In the genomic region with DNA sequence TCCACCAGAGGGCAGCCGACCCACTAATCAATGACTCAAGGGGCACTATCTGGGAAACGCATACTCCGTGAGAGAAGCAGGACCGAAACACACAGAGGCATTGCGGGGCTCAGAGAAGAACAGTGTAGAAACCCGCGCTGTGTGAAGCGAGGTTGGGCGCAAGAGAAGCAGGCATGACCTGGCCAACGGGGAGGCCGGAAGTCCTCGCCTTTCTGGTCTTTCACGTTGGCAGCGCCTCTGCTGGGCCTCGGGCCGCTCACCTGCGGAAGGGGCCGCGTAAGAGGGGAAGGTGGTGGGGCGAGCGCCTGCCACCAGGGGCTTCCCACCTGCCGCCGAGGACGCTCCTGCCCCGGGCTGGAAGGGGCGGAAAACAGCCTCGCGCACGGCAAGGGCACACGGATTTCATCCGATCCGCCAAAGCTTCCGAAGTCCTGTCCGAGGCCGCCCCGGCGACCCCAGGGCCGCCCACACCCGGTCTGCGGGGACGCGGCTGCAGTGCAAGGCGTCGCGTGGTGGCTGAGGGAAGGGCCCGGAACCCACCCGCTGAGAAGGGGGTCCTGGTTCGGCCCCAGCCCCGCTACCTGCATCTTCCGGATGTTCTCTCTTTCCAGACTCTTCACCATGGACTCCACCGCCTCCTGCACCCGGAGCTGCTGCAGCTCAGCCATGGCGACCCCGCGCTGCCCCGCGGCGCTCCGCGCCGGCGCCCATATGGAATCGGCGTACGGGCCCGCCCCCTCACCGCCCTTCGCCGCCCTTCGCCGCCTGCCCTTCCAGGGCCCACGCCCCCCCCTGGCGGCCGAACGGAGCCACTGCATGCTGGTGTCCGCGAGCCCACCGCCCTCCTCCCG, we compare ENCODE assay signal across 1 cellular context.
TF ChIP-seq lines count a peak whose summit lies in the region.

Gene FAM136A (minus strand): TSS at position 724 of the 851 bp plus-strand sequence. CDS start 56 bp downstream, at position 668.

TF ChIP-seq in HCT116, 20 proteins besides CTCF, POLR2A, EP300 and RAD21:
- no peak for TF ChIP-seq JUND (IDR thresholded peaks at IDR 0.05)
- TF ChIP-seq CEBPB (IDR thresholded peaks at IDR 0.05; ENCODE audit: low read depth): no peak
- TF ChIP-seq EZH2phosphoT487 (IDR thresholded peaks at IDR 0.05; ENCODE audit: borderline replicate concordance): no peak
- TF ChIP-seq CBX3 (IDR thresholded peaks at IDR 0.05; ENCODE audit: low read depth): no peak
- TF ChIP-seq SRF (IDR thresholded peaks at IDR 0.05; ENCODE audit: low read depth): peak; percentile 76
- no peak for TF ChIP-seq TCF7L2 (IDR thresholded peaks at IDR 0.05; ENCODE audit: borderline replicate concordance, extremely low read depth, insufficient read depth, insufficient read length)
- peak; percentile 91 for TF ChIP-seq EGR1 (IDR thresholded peaks at IDR 0.05; ENCODE audit: low read depth)
- TF ChIP-seq YY1 (IDR thresholded peaks at IDR 0.05; ENCODE audit: extremely low read depth, insufficient replicate concordance, low read depth, low read length): peak; percentile 82
- TF ChIP-seq EZH2 (IDR thresholded peaks at IDR 0.05): no peak
- no peak; the same call in 1 of the 2 replicates for TF ChIP-seq ELF1 (IDR thresholded peaks at IDR 0.05; ENCODE audit: borderline replicate concordance, low read depth)
- no peak for TF ChIP-seq FOSL1 (IDR thresholded peaks at IDR 0.05; ENCODE audit: low read depth)
- TF ChIP-seq ZBTB33 (IDR thresholded peaks at IDR 0.05; ENCODE audit: extremely low read depth, insufficient replicate concordance, low read length): no peak
- peak; percentile 92 for TF ChIP-seq ZFX (IDR thresholded peaks at IDR 0.05)
- TF ChIP-seq REST (IDR thresholded peaks at IDR 0.05; ENCODE audit: low read depth): no peak
- TF ChIP-seq POLR2AphosphoS5 (IDR thresholded peaks at IDR 0.05; ENCODE audit: low read depth, low read length): peak; percentile 94
- TF ChIP-seq, protein P1, sequence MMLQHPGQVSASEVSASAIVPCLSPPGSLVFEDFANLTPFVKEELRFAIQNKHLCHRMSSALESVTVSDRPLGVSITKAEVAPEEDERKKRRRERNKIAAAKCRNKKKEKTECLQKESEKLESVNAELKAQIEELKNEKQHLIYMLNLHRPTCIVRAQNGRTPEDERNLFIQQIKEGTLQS (IDR thresholded peaks at IDR 0.05): no peak
- TF ChIP-seq ZNF274 (IDR thresholded peaks at IDR 0.05; ENCODE audit: low read depth, low read length): no peak
- TF ChIP-seq, protein P2, sequence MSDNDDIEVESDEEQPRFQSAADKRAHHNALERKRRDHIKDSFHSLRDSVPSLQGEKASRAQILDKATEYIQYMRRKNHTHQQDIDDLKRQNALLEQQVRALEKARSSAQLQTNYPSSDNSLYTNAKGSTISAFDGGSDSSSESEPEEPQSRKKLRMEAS (IDR thresholded peaks at IDR 0.05): peak; percentile 76
- no peak for TF ChIP-seq SIN3A (IDR thresholded peaks at IDR 0.05; ENCODE audit: low read depth)
- TF ChIP-seq SP1 (IDR thresholded peaks at IDR 0.05; ENCODE audit: low read depth): no peak
